9 cellular contexts compared by ENCODE assay signal in the genomic region with DNA sequence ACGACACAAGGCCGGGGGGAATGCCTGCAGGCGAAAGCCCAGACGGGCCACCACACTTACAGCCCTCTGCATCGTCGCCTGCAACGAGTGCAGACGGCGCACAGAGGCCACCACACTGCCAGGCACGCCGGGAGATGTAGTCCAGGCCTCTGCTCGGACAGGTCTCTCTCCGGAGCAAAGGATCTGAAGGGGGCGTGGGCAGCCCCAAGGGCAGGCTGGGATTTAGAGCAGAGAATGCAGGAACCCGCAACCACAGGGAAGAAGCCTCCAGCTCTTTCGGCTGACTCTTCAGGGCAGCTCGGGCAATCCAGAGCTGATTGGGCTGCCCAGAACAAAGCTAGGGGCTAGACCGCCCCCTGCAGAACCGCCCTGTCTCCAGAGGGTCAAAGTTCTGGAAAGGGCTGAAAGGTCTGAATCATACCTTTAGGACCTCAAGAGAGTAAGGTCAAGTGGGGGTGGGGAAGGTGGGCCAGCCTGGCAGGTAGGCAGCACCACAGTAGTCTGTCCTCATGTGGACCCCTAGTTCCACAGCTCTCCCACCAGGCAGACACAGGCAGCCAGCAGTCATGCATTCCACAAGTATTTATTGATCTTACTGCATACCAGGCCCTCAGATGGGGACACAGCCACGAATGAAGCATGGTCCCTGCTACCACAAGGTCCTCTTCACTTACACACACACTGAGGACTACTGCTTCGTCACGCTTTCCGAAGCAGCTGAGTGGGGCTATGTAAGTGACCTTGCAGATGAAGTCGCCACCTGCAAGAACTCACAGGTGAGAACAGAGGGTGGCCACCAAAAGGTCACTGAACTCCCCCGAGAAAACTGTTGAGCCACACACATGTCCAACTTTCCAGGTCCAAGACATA. TPM values are rescaled to one million over a fixed set of nuclear protein-coding genes. Genes with fewer than 3 reads are reported as not detected.
DNase-seq lines count a peak whose midpoint lies in the region; ATAC-seq and TF ChIP-seq lines count a peak whose summit lies in the region.
"Had no signal": no experiment of that assay in that cellular context is flagged by ENCODE, and none has a peak within 500 bp of the region (broad histone marks: within the 10 kb centered on the region; RNA-seq: fewer than 3 reads in every experiment).

Gene AMT (minus strand): TSS at position 95 of the 870 bp plus-strand sequence. CDS start 23 bp downstream, at position 72.

- H3K9me3 ChIP-seq in AG04450 (ENCODE audit: control insufficient read depth, insufficient read depth, low read length), result no peaks in the 10 kb centered on the region
- no peaks in the 10 kb centered on the region for H3K9me3 ChIP-seq in muscle layer of duodenum (ENCODE audit: control insufficient read depth in 1 of 2, low read length in 2 of 2)
- no peaks in the 10 kb centered on the region for H3K9me3 ChIP-seq in gastrocnemius medialis
- H3K9me3 ChIP-seq in MM.1S (replicated peaks; ENCODE audit: insufficient read depth, low read length), result no peaks in the 10 kb centered on the region

- no peak for TF ChIP-seq POLR2A in gastrocnemius medialis (IDR thresholded peaks at IDR 0.05)

- H3K9me2 ChIP-seq in MM.1S (replicated peaks; ENCODE audit: insufficient read depth, low read length), result no peaks in the 10 kb centered on the region

- H3K27ac ChIP-seq in AG04450 (ENCODE audit: low read depth, low read length) (peak within 1 kb of the TSS; percentile 70), RWPE1 (peak within 1 kb of the TSS; percentile 96), muscle layer of duodenum (ENCODE audit: low read length) (peak within 1 kb of the TSS; percentile 60), gastrocnemius medialis (peak within 1 kb of the TSS in 1 of 4 donors; percentile 48), MM.1S (ENCODE audit: low read length) (no peak within 1 kb of the TSS)

- ATAC-seq in gastrocnemius medialis, result no peak

- intact Hi-C loops in head of caudate nucleus (cut with DNase I) (no loop called here), gastrocnemius medialis (cut with DNase I; ENCODE audit: low total_unique reads) (no loop called here)

- H3K79me2 ChIP-seq in MM.1S (ENCODE audit: low read length), result no peaks in the 10 kb centered on the region

- H3K36me3 ChIP-seq in muscle layer of duodenum (ENCODE audit: control insufficient read depth in 1 of 2, insufficient read depth in 2 of 2, low read length in 2 of 2) (peaks cover 9 to 36% of the 10 kb centered on the region in 2 donors), gastrocnemius medialis (peaks cover 0 to 30% of the 10 kb centered on the region in 2 donors), MM.1S (replicated peaks; ENCODE audit: insufficient read depth, low read length) (no peaks in the 10 kb centered on the region)

- CTCF ChIA-PET in AG04450 (lab: Charles Lee), result no interaction called here
- CTCF ChIA-PET in RWPE1 (lab: Yijun Ruan, JAX), result no interaction called here

- no peak within 1 kb of the TSS for H2AFZ ChIP-seq in MM.1S (ENCODE audit: low read length)

- H3K27me3 ChIP-seq in AG04450 (ENCODE audit: control insufficient read depth, insufficient read depth, low read length) (no peaks in the 10 kb centered on the region), muscle layer of duodenum (ENCODE audit: low read depth, low read length) (no peaks in the 10 kb centered on the region), gastrocnemius medialis (no peaks in the 10 kb centered on the region), MM.1S (replicated peaks; ENCODE audit: insufficient read depth, low read length) (no peaks in the 10 kb centered on the region)

- H3K9ac ChIP-seq in MM.1S (ENCODE audit: low read length), result no peak within 1 kb of the TSS

- POLR2A ChIA-PET in AG04450 (lab: Yijun Ruan, JAX), result interaction anchor here (0.6 to 1.3 kb wide), 2 partner anchors 11 to 68 kb away, joined by 4 to 9 read pairs; partner anchors contain the start of gene RHOA
- POLR2A ChIA-PET in RWPE1 (lab: Yijun Ruan, JAX; ENCODE audit: low non-redundant PET), result no interaction called here

- H3F3A ChIP-seq in MM.1S (ENCODE audit: insufficient read depth, low read length), result no peaks in the 10 kb centered on the region

- no peak for DNase-seq in AG04450 (ENCODE audit: low read depth, low spot score)
- no peak for DNase-seq in RWPE1 (ENCODE audit: low spot score)
- DNase-seq in head of caudate nucleus, result peak in 41 of 42 donors; percentile 21 to 70 (median 48)
- DNase-seq in gastrocnemius medialis, result no peak
- no peak for DNase-seq in NCI-H526 treated with DMSO at 0.1 percent for 48 hours (lab: John Stamatoyannopoulos, UW)
- DNase-seq in MM.1S, result no peak
- no peak for DNase-seq in GM10266 (ENCODE audit: extremely low spot score)
- DNase-seq: RPMI8226 had no signal

- H3K4me3 ChIP-seq in AG04450 (ENCODE audit: low read depth, low read length) (no peak within 1 kb of the TSS), muscle layer of duodenum (ENCODE audit: low read depth in 1 of 2, low read length in 2 of 2) (peak within 1 kb of the TSS; percentile 63 to 69), gastrocnemius medialis (no peak within 1 kb of the TSS), MM.1S (ENCODE audit: low read length) (no peak within 1 kb of the TSS)

- in situ Hi-C loops in gastrocnemius medialis (cut with MboI; ENCODE audit: low sequenced_read_pairs in 4 of 4), result no loop called here

- H3K4me1 ChIP-seq in muscle layer of duodenum (ENCODE audit: control insufficient read depth in 1 of 2, insufficient read depth in 2 of 2, low read length in 2 of 2) (peaks cover 12 to 19% of the 10 kb centered on the region in 2 donors), gastrocnemius medialis (no peaks in the 10 kb centered on the region), MM.1S (ENCODE audit: low read length) (0 out of 2 replicates have a peak, but pooled peaks cover 7% of the 10 kb centered on the region)

- no peaks in the 10 kb centered on the region for H4K20me1 ChIP-seq in MM.1S (ENCODE audit: insufficient read depth, low read length)

- H3K4me2 ChIP-seq in MM.1S (ENCODE audit: low read depth, low read length), result no peak within 1 kb of the TSS

- TF ChIP-seq CTCF in AG04450 (IDR thresholded peaks at IDR 0.05; ENCODE audit: low read depth, low read length) (no peak), RWPE1 (conservative IDR thresholded peaks at IDR 0.05; ENCODE audit: low read depth) (no peak), gastrocnemius medialis (IDR thresholded peaks at IDR 0.05 in 4 of 5, conservative IDR thresholded peaks at IDR 0.05 in 1 of 5) (no peak), MM.1S (IDR thresholded peaks at IDR 0.05; ENCODE audit: low read length) (no peak), GM10266 (IDR thresholded peaks at IDR 0.05; ENCODE audit: control insufficient read depth, insufficient read depth, low read depth, missing control alignments) (no peak)

RNA-seq across cellular contexts. Expression of gene AMT, which starts in this region (rescaled TPM):
- 5.5 and 7.0 TPM in 2 replicates for polyA plus RNA-seq in AG04450 (2011; rRNA removed)
- 1.4 and 1.9 TPM in 2 replicates for polyA minus RNA-seq in AG04450 (2011; rRNA and poly(A)+ RNA removed)
- 1 to 10 TPM in 2 of 4 donors, under 1 TPM in 1, not detected in 1; 0.52 to 1.3 (median 1.1) TPM for total RNA-seq in gastrocnemius medialis

Comparison
In these comparisons a context has a peak if more than half of its experiments do, and no peak if none do; other contexts are left out.
1. DNase-seq: peak in head of caudate nucleus (41 of 42); none in AG04450 (single experiment), RWPE1 (single experiment), gastrocnemius medialis (0 of 2), NCI-H526 treated with DMSO at 0.1 percent for 48 hours (single experiment), MM.1S (single experiment) and GM10266 (single experiment).
2. H3K4me3 ChIP-seq: peak in muscle layer of duodenum (2 of 2); none in AG04450 (single experiment), gastrocnemius medialis (0 of 4) and MM.1S (single experiment).